In genomic region chr4:13525606-13526281, GRCh38 we compare ENCODE assay signal across 20 cellular contexts. TPM values are rescaled to one million over a fixed set of nuclear protein-coding genes. Genes with fewer than 3 reads are reported as not detected.
"Had no signal": no experiment of that assay in that cellular context is flagged by ENCODE, and none has a peak within 500 bp of the region (broad histone marks: within the 10 kb centered on the region; RNA-seq: fewer than 3 reads in every experiment).

No MANE protein-coding gene starts in this region.

- H3K4me3 Mint-ChIP-seq: dendritic cell treated with granulocyte-macrophage colony-stimulating factor and Interleukin-4, amounts not matched to agents 40 ng/mL and 50 ng/mL, for 4 days; type B pancreatic cell had no signal

- ATAC-seq: activated naive CD4-positive, alpha-beta T cell treated with anti-CD3 and anti-CD28 coated beads, Interleukin-2, amount 50 U/mL, for 72 hours; gastroesophageal sphincter; heart left ventricle; left ventricle myocardium superior had no signal

- FAIRE-seq: endothelial cell of umbilical vein had no signal

- DNase-seq: activated CD4-positive, alpha-beta T cell treated with anti-CD3 and anti-CD28 coated beads for 1 hour; activated CD4-positive, alpha-beta T cell treated with anti-CD3 and anti-CD28 coated beads, Interleukin-2, amount 50 U/mL, for 4 hours; activated gamma-delta T cell; effector CD8-positive, alpha-beta T cell; heart left ventricle; immature natural killer cell; left ventricle myocardium superior; occipital lobe; stimulated activated CD4-positive, alpha-beta T cell treated with anti-CD3 and anti-CD28 coated beads, Interleukin-2, amount 100 ng/mL, for 24 hours; testis; WERI-Rb-1 had no signal

- H3K27ac ChIP-seq: esophagus muscularis mucosa, gastroesophageal sphincter, heart left ventricle, testis, WERI-Rb-1 had no signal

- H3K36me3 ChIP-seq: esophagus muscularis mucosa, gastroesophageal sphincter, heart left ventricle, WERI-Rb-1 had no signal

- H3K9me3 ChIP-seq: testis had no signal

- H3K4me3 ChIP-seq: esophagus muscularis mucosa, gastroesophageal sphincter, heart left ventricle, testis had no signal

- H3K36me3 Mint-ChIP-seq: type B pancreatic cell had no signal

- H3K27ac Mint-ChIP-seq: activated naive CD4-positive, alpha-beta T cell treated with anti-CD3 and anti-CD28 coated beads, Interleukin-2, amount 50 U/mL, for 72 hours; dendritic cell treated with granulocyte-macrophage colony-stimulating factor and Interleukin-4, amounts not matched to agents 40 ng/mL and 50 ng/mL, for 4 days; immature natural killer cell; progenitor cell of endocrine pancreas; type B pancreatic cell had no signal

- H3K9me3 Mint-ChIP-seq: type B pancreatic cell had no signal

- H3K27me3 ChIP-seq: testis had no signal

RNA-seq across cellular contexts. Expression of gene NKX3-2, which starts 18.6 kb away (rescaled TPM):
- total RNA-seq: activated CD8-positive, alpha-beta memory T cell treated with anti-CD3 and anti-CD28 coated beads for 36 hours; activated naive CD4-positive, alpha-beta T cell treated with anti-CD3 and anti-CD28 coated beads, Interleukin-2, amount 50 U/mL, for 72 hours; endothelial cell of umbilical vein; left ventricle myocardium superior; occipital lobe had no signal
- polyA plus RNA-seq: endothelial cell of umbilical vein, heart left ventricle, immature natural killer cell, neural cell had no signal
